12 cellular contexts compared by ENCODE assay signal in genomic region chr3:52014613-52015012, GRCh38. TPM values are rescaled to one million over a fixed set of nuclear protein-coding genes. Genes with fewer than 3 reads are reported as not detected.
DNase-seq lines count a peak whose midpoint lies in the region; ATAC-seq and TF ChIP-seq lines count a peak whose summit lies in the region.
"Had no signal": no experiment of that assay in that cellular context is flagged by ENCODE, and none has a peak within 500 bp of the region (broad histone marks: within the 10 kb centered on the region; RNA-seq: fewer than 3 reads in every experiment).

No MANE protein-coding gene starts in this region.

- no peak overlapping the region for H4K8ac ChIP-seq in trophoblast cell (ENCODE audit: low read depth, low read length)

- H4K12ac ChIP-seq in trophoblast cell (ENCODE audit: low read depth, low read length): no peak overlapping the region

- H4K91ac ChIP-seq in trophoblast cell (ENCODE audit: low read depth, low read length): no peak overlapping the region

- H3K4me1 ChIP-seq in trophoblast cell (ENCODE audit: control insufficient read depth in 1 of 2, insufficient read depth in 2 of 2, low read length in 2 of 2) (no peaks in the 10 kb centered on the region), ascending aorta (peaks cover 5 to 34% of the 10 kb centered on the region in 2 donors)
- H3K4me1 ChIP-seq: colonic mucosa had no signal

- H2BK5ac ChIP-seq in trophoblast cell (ENCODE audit: low read depth, low read length, poor library complexity): no peak overlapping the region

- H3K4me3 Mint-ChIP-seq in stimulated activated effector memory CD8-positive, alpha-beta T cell treated with anti-CD3 and anti-CD28 coated beads, Interleukin-12 subunit alpha, Interleukin-12 subunit beta, amount 100 ng/mL, for 72 hours: no peak overlapping the region

- H2AFZ ChIP-seq in trophoblast cell (ENCODE audit: insufficient read depth, low read length, poor library complexity): peak overlapping the region; percentile 1

- H3K18ac ChIP-seq in trophoblast cell (ENCODE audit: low read length): no peak overlapping the region

- no CpG with 5 or more reads among the region's 8 CpGs for WGBS in trophoblast cell (ENCODE audit: extremely low coverage, insufficient coverage, insufficient read length)

- no peaks in the 10 kb centered on the region for H3K4me1 Mint-ChIP-seq in stimulated activated effector memory CD8-positive, alpha-beta T cell treated with anti-CD3 and anti-CD28 coated beads, Interleukin-12 subunit alpha, Interleukin-12 subunit beta, amount 100 ng/mL, for 72 hours

- H3K4ac ChIP-seq in trophoblast cell (ENCODE audit: low read depth, low read length): no peak overlapping the region

- no peaks in the 10 kb centered on the region for H3K79me1 ChIP-seq in trophoblast cell (ENCODE audit: low read length)

- H3K27ac Mint-ChIP-seq in stimulated activated effector memory CD8-positive, alpha-beta T cell treated with anti-CD3 and anti-CD28 coated beads, Interleukin-12 subunit alpha, Interleukin-12 subunit beta, amount 100 ng/mL, for 72 hours: no peak overlapping the region

- DNase-seq in NCI-H1417 (lab: John Stamatoyannopoulos, UW): peak in 2 of 3 experiments; percentile 14 to 35
- DNase-seq in NCI-H1417 treated with DMSO at 0.1 percent for 48 hours (lab: John Stamatoyannopoulos, UW): no peak
- peak; percentile 48 for DNase-seq in NCI-H146 (lab: John Stamatoyannopoulos, UW)
- no peak for DNase-seq in dorsolateral prefrontal cortex
- no peak for DNase-seq in trophoblast cell
- no peak for DNase-seq in stimulated activated effector memory CD8-positive, alpha-beta T cell treated with anti-CD3 and anti-CD28 coated beads, Interleukin-12 subunit alpha, Interleukin-12 subunit beta, amount 100 ng/mL, for 72 hours (ENCODE audit: low spot score in 2 of 2)
- no peak for DNase-seq in ascending aorta (ENCODE audit: low spot score in 2 of 2)
- DNase-seq in NCI-H1092 treated with DMSO at 0.1 percent for 48 hours (lab: John Stamatoyannopoulos, UW): no peak
- DNase-seq: activated CD8-positive, alpha-beta memory T cell treated with anti-CD3 and anti-CD28 coated beads, Interleukin-2, amount 50 U/mL, for 48 hours; colonic mucosa; retina had no signal

- H3K9me3 ChIP-seq in trophoblast cell (ENCODE audit: insufficient read depth, low read depth, low read length) (no peaks in the 10 kb centered on the region), ascending aorta (no peaks in the 10 kb centered on the region)
- H3K9me3 ChIP-seq: colonic mucosa had no signal

- H3K27me3 ChIP-seq in dorsolateral prefrontal cortex: no peaks in the 10 kb centered on the region
- no peaks in the 10 kb centered on the region for H3K27me3 ChIP-seq in trophoblast cell (ENCODE audit: insufficient read depth, low read length)
- H3K27me3 ChIP-seq in ascending aorta: no peaks in the 10 kb centered on the region
- H3K27me3 ChIP-seq: colonic mucosa had no signal

- no peak overlapping the region for H3K9ac ChIP-seq in trophoblast cell (ENCODE audit: low read length)

- no peaks in the 10 kb centered on the region for H3K36me3 Mint-ChIP-seq in stimulated activated effector memory CD8-positive, alpha-beta T cell treated with anti-CD3 and anti-CD28 coated beads, Interleukin-12 subunit alpha, Interleukin-12 subunit beta, amount 100 ng/mL, for 72 hours

- ATAC-seq in stimulated activated effector memory CD8-positive, alpha-beta T cell treated with anti-CD3 and anti-CD28 coated beads, Interleukin-12 subunit alpha, Interleukin-12 subunit beta, amount 100 ng/mL, for 72 hours: no peak

- H3K4me2 ChIP-seq in trophoblast cell (ENCODE audit: low read length): no peak overlapping the region

- H3K23ac ChIP-seq in trophoblast cell (ENCODE audit: low read length): no peak overlapping the region

- TF ChIP-seq CTCF in dorsolateral prefrontal cortex (IDR thresholded peaks at IDR 0.05 in 54 of 56, conservative IDR thresholded peaks at IDR 0.05 in 2 of 56; ENCODE audit: low read depth in 1 of 56, partially characterized antibody in 56 of 56) (peak in 38 of 56 donors; percentile 12 to 60 (median 30)), ascending aorta (IDR thresholded peaks at IDR 0.05) (peak in 1 of 3 experiments; percentile 15)

- H3K36me3 ChIP-seq in trophoblast cell (ENCODE audit: control insufficient read depth in 1 of 2, insufficient read depth in 2 of 2, low read length in 2 of 2): no peaks in the 10 kb centered on the region
- no peaks in the 10 kb centered on the region for H3K36me3 ChIP-seq in ascending aorta
- H3K36me3 ChIP-seq: colonic mucosa had no signal

- H2BK12ac ChIP-seq in trophoblast cell (ENCODE audit: low read length): no peak overlapping the region

- H3K4me3 ChIP-seq in dorsolateral prefrontal cortex: no peak overlapping the region
- H3K4me3 ChIP-seq in trophoblast cell (ENCODE audit: low read depth, low read length): no peak overlapping the region
- H3K4me3 ChIP-seq in ascending aorta: no peak overlapping the region
- H3K4me3 ChIP-seq: colonic mucosa, SK-N-MC had no signal

- H3K27ac ChIP-seq in dorsolateral prefrontal cortex (peak overlapping the region in 16 of 59 donors; percentile 8 to 82 (median 29)), trophoblast cell (ENCODE audit: low read depth, low read length) (no peak overlapping the region), ascending aorta (no peak overlapping the region)
- H3K27ac ChIP-seq: colonic mucosa, SK-N-MC had no signal

- no peaks in the 10 kb centered on the region for H3K79me2 ChIP-seq in trophoblast cell (ENCODE audit: control insufficient read depth, insufficient read depth, low read length, poor library complexity)

- no peak overlapping the region for H2BK120ac ChIP-seq in trophoblast cell (ENCODE audit: insufficient read depth, low read length, poor library complexity)

- intact Hi-C loops in dorsolateral prefrontal cortex (cut with DNase I) (no loop called here), ascending aorta (cut with DNase I) (no loop called here)

- no peaks in the 10 kb centered on the region for H3K9me3 Mint-ChIP-seq in stimulated activated effector memory CD8-positive, alpha-beta T cell treated with anti-CD3 and anti-CD28 coated beads, Interleukin-12 subunit alpha, Interleukin-12 subunit beta, amount 100 ng/mL, for 72 hours

- no peak overlapping the region for H3K14ac ChIP-seq in trophoblast cell (ENCODE audit: low read length)

- no peak overlapping the region for H2AK5ac ChIP-seq in trophoblast cell (ENCODE audit: low read length)

RNA-seq across cellular contexts. Expression of gene RPL29, which starts 18.9 kb away (rescaled TPM):
- total RNA-seq in dorsolateral prefrontal cortex (100 to 1,000 TPM; 154 to 416 (median 290) TPM), ascending aorta (1,224 TPM)
- 1,473 and 1,577 TPM in 2 replicates for polyA plus RNA-seq in trophoblast cell (2013)

RNA-seq across cellular contexts. Expression of gene ACY1, which starts 31.3 kb away (rescaled TPM):
- 10 to 100 TPM in 116 of 120 experiments, 1 to 10 TPM in 4; 8.1 to 33.2 (median 16.3) TPM for total RNA-seq in dorsolateral prefrontal cortex
- polyA plus RNA-seq in trophoblast cell (2013): 12.0 and 12.2 TPM in 2 replicates
- total RNA-seq in ascending aorta: 94.0 TPM

RNA-seq across cellular contexts. Expression of gene ABHD14A, which starts 39.7 kb away (rescaled TPM):
- total RNA-seq in dorsolateral prefrontal cortex: 10 to 100 TPM; 31.4 to 85.8 (median 60.7) TPM
- polyA plus RNA-seq in trophoblast cell (2013): 4.3 TPM in 2 replicates
- total RNA-seq in ascending aorta: 37.4 TPM

RNA-seq across cellular contexts. Expression of gene ABHD14B, which starts 40.8 kb away (rescaled TPM):
- 10 to 100 TPM in 117 of 120 experiments, 1 to 10 TPM in 3; 7.7 to 21.5 (median 14.8) TPM for total RNA-seq in dorsolateral prefrontal cortex
- 5.7 and 5.8 TPM in 2 replicates for polyA plus RNA-seq in trophoblast cell (2013)
- total RNA-seq in ascending aorta: 46.1 TPM

RNA-seq across cellular contexts. Expression of gene DUSP7, which starts 41.8 kb away (rescaled TPM):
- 10 to 100 TPM; 29.0 to 90.9 (median 44.8) TPM for total RNA-seq in dorsolateral prefrontal cortex
- 14.1 and 15.4 TPM in 2 replicates for polyA plus RNA-seq in trophoblast cell (2013)
- 76.5 TPM for total RNA-seq in ascending aorta

Comparison
In these comparisons a context has a peak if more than half of its experiments do, and no peak if none do; other contexts are left out.
1. DNase-seq: peak in NCI-H1417 (2 of 3) and NCI-H146 (single experiment); none in NCI-H1417 treated with DMSO at 0.1 percent for 48 hours (single experiment), dorsolateral prefrontal cortex (0 of 10), trophoblast cell (0 of 2), stimulated activated effector memory CD8-positive, alpha-beta T cell treated with anti-CD3 and anti-CD28 coated beads, Interleukin-12 subunit alpha, Interleukin-12 subunit beta, amount 100 ng/mL, for 72 hours (0 of 2), ascending aorta (0 of 2) and NCI-H1092 treated with DMSO at 0.1 percent for 48 hours (single experiment).